11 cellular contexts compared by ENCODE assay signal in the genomic region with DNA sequence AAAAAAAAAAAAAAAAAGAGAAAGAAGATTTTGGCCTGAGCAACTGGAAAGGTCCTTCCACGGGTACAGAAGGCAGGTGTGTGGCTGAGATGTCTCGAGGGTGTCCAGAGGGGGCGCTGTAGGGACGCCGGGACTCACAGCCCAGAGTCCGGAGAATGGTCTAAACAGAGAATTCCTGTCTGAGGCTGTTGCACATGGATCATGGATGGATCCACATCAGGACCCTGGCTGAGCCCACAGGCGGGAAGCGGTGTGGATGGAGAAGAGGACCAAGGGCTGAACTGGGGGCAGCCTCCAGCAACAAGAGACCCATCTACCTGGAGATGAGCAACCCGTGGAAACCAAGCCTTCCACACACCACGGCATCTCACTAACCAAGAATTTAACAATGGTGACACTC. TPM values are rescaled to one million over a fixed set of nuclear protein-coding genes. Genes with fewer than 3 reads are reported as not detected.
DNase-seq lines count a peak whose midpoint lies in the region; ATAC-seq and TF ChIP-seq lines count a peak whose summit lies in the region.
"Had no signal": no experiment of that assay in that cellular context is flagged by ENCODE, and none has a peak within 500 bp of the region (broad histone marks: within the 10 kb centered on the region; RNA-seq: fewer than 3 reads in every experiment).

No MANE protein-coding gene starts in this region.

- no peak for ATAC-seq in GM19452 (IDR thresholded peaks at IDR 0.05; ENCODE audit: unreplicated experiment)
- ATAC-seq in naive thymus-derived CD4-positive, alpha-beta T cell = no peak
- ATAC-seq: T-cell had no signal

- no peaks in the 10 kb centered on the region for H3K36me3 ChIP-seq in GM06990 (ENCODE audit: control insufficient read depth, insufficient read depth, low read length)
- H3K36me3 ChIP-seq in naive thymus-derived CD4-positive, alpha-beta T cell (ENCODE audit: control insufficient read depth in 2 of 3, insufficient read depth in 3 of 3, low read length in 3 of 3) = no peaks in the 10 kb centered on the region

- intact Hi-C loops in naive thymus-derived CD4-positive, alpha-beta T cell (cut with micrococcal nuclease) = no loop called here

- no peak overlapping the region for H3K27ac ChIP-seq in 22Rv1
- no peak overlapping the region for H3K27ac ChIP-seq in naive thymus-derived CD4-positive, alpha-beta T cell (ENCODE audit: low read depth, low read length)

- no peak overlapping the region for H3K4me3 Mint-ChIP-seq in naive thymus-derived CD4-positive, alpha-beta T cell
- H3K4me3 Mint-ChIP-seq: dendritic cell treated with granulocyte-macrophage colony-stimulating factor and Interleukin-4, amounts not matched to agents 40 ng/mL and 50 ng/mL, for 4 days; T-cell had no signal

- H3K36me3 Mint-ChIP-seq in naive thymus-derived CD4-positive, alpha-beta T cell = peaks cover 0 to 16% (median 4%) of the 10 kb centered on the region in 5 donors

- DNase-seq in GM06990 (ENCODE audit: extremely low read depth, insufficient read length) (no peak), M059J (ENCODE audit: low read depth) (peak; percentile 24), epithelial cell of esophagus (ENCODE audit: low read depth) (no peak), KG1 (lab: John Stamatoyannopoulos, UW) (no peak)
- DNase-seq in naive thymus-derived CD4-positive, alpha-beta T cell = no peak
- no peak for DNase-seq in stimulated activated CD4-positive, alpha-beta T cell treated with anti-CD3 and anti-CD28 coated beads, Interleukin-12 subunit alpha, Interleukin-12 subunit beta, amount 100 ng/mL, for 4 hours
- DNase-seq: NCI-H2029 treated with DMSO at 0.1 percent for 48 hours, T-cell had no signal

- H3K4me1 ChIP-seq in naive thymus-derived CD4-positive, alpha-beta T cell (ENCODE audit: control insufficient read depth in 2 of 2, insufficient read depth in 2 of 2, low read length in 2 of 2) = no peaks in the 10 kb centered on the region

- H3K4me3 ChIP-seq in GM06990 (replicated peaks; ENCODE audit: low read depth, low read length) (no peak overlapping the region), epithelial cell of esophagus (ENCODE audit: low read length) (no peak overlapping the region)
- no peak overlapping the region for H3K4me3 ChIP-seq in naive thymus-derived CD4-positive, alpha-beta T cell (ENCODE audit: low read length)

- POLR2A ChIA-PET in naive thymus-derived CD4-positive, alpha-beta T cell (lab: Charles Lee) = no interaction called here

- no peaks in the 10 kb centered on the region for H3K9me3 Mint-ChIP-seq in naive thymus-derived CD4-positive, alpha-beta T cell
- H3K9me3 Mint-ChIP-seq: dendritic cell treated with granulocyte-macrophage colony-stimulating factor and Interleukin-4, amounts not matched to agents 40 ng/mL and 50 ng/mL, for 4 days; T-cell had no signal

- H3K27me3 Mint-ChIP-seq in naive thymus-derived CD4-positive, alpha-beta T cell = peaks cover 0 to 4% (median 0%) of the 10 kb centered on the region in 5 donors

- H3K27ac Mint-ChIP-seq in naive thymus-derived CD4-positive, alpha-beta T cell = no peak overlapping the region
- H3K27ac Mint-ChIP-seq: dendritic cell treated with granulocyte-macrophage colony-stimulating factor and Interleukin-4, amounts not matched to agents 40 ng/mL and 50 ng/mL, for 4 days; T-cell had no signal

- CTCF ChIA-PET in naive thymus-derived CD4-positive, alpha-beta T cell (lab: Charles Lee) = no interaction called here

- TF ChIP-seq CTCF in 22Rv1 (IDR thresholded peaks at IDR 0.05) (peak; percentile 86), GM06990 (IDR thresholded peaks at IDR 0.05; ENCODE audit: insufficient read depth, low read length, poor library complexity, severe bottlenecking) (peak; percentile 43), epithelial cell of esophagus (IDR thresholded peaks at IDR 0.05; ENCODE audit: insufficient read depth, low read depth, low read length, missing control alignments) (peak; percentile 15)

- peaks cover 0 to 6% (median 0%) of the 10 kb centered on the region in 7 donors for H3K4me1 Mint-ChIP-seq in naive thymus-derived CD4-positive, alpha-beta T cell

- H3K9me3 ChIP-seq in naive thymus-derived CD4-positive, alpha-beta T cell (ENCODE audit: control insufficient read depth in 2 of 3, low read length in 3 of 3) = no peaks in the 10 kb centered on the region

- H3K27me3 ChIP-seq in GM06990 (replicated peaks; ENCODE audit: control insufficient read depth, insufficient read depth, low read length) = no peaks in the 10 kb centered on the region; the same call in 1 of the 2 replicates
- H3K27me3 ChIP-seq in naive thymus-derived CD4-positive, alpha-beta T cell (ENCODE audit: control insufficient read depth in 2 of 2, insufficient read depth in 2 of 2, low read length in 2 of 2) = no peaks in the 10 kb centered on the region

RNA-seq across cellular contexts. Expression of a gene that starts 55.0 kb away (rescaled TPM):
- 0.02 and 2.7 TPM in 2 replicates for total RNA-seq in M059J (2014; rRNA removed; shearing (Covaris generic))
- total RNA-seq in naive thymus-derived CD4-positive, alpha-beta T cell = 1 to 10 TPM in 2 of 5 experiments, under 1 TPM in 3; 0.07 to 1.5 (median 0.95) TPM
- under 1 TPM in 1 of 2 donors, not detected in 1; 0.08 TPM for polyA plus RNA-seq in naive thymus-derived CD4-positive, alpha-beta T cell

Comparison
In these comparisons a context has a peak if more than half of its experiments do, and no peak if none do; other contexts are left out.
1. CTCF ChIP-seq: peak in every context shown above with its lines; median percentile 86 in 22Rv1; 43 in GM06990; 15 in epithelial cell of esophagus.